In genomic region chr12:80264891-80265290, GRCh38 we compare ENCODE assay signal across 6 cellular contexts.
"Had no signal": no experiment of that assay in that cellular context is flagged by ENCODE, and none has a peak within 500 bp of the region (broad histone marks: within the 10 kb centered on the region; RNA-seq: fewer than 3 reads in every experiment).

No MANE protein-coding gene starts in this region.

- H3K36me3 ChIP-seq: HAP-1 had no signal

- FAIRE-seq: HepG2 had no signal

- ATAC-seq: HCT116, HepG2 had no signal

- H3K4me1 ChIP-seq: HAP-1 had no signal

- H3K9me3 ChIP-seq: HAP-1 had no signal

- H3K4me3 ChIP-seq: HAP-1 had no signal

- DNase-seq: GOT3, H7, KBM-7 had no signal
